ENCODE assay signal across 14 cellular contexts in genomic region chr6:29791162-29791561, GRCh38. TPM values are rescaled to one million over a fixed set of nuclear protein-coding genes. Genes with fewer than 3 reads are reported as not detected.
DNase-seq lines count a peak whose midpoint lies in the region; ATAC-seq, FAIRE-seq and TF ChIP-seq lines count a peak whose summit lies in the region.
"Had no signal": no experiment of that assay in that cellular context is flagged by ENCODE, and none has a peak within 500 bp of the region (broad histone marks: within the 10 kb centered on the region; RNA-seq: fewer than 3 reads in every experiment).

No MANE protein-coding gene starts in this region.

- H3K4me1 ChIP-seq in H9 (ENCODE audit: insufficient read depth, low read length) (no peaks in the 10 kb centered on the region), H1 (replicated peaks in 1 of 4; ENCODE audit: control insufficient read depth in 3 of 4, insufficient read depth in 4 of 4, low read length in 3 of 4) (peaks cover 0 to 6% (median 0%) of the 10 kb centered on the region in 4 experiments; a peak in 1 of 7 replicates), neural progenitor cell (no peaks in the 10 kb centered on the region)

- H3K9ac ChIP-seq in H9 (ENCODE audit: extremely low read depth, insufficient read length, low read length) (no peak overlapping the region), H1 (replicated peaks in 1 of 4; ENCODE audit: extremely low read depth in 1 of 4, low read depth in 3 of 4, low read length in 3 of 4) (no peak overlapping the region), neural progenitor cell (no peak overlapping the region)

- H3K79me2 ChIP-seq in H9 (ENCODE audit: insufficient read depth, low read length): no peaks in the 10 kb centered on the region
- H3K79me2 ChIP-seq in H1 (ENCODE audit: control insufficient read depth in 1 of 2, insufficient read depth in 2 of 2, low read length in 2 of 2): no peaks in the 10 kb centered on the region
- H3K79me2 ChIP-seq in neural progenitor cell (ENCODE audit: low read depth): no peaks in the 10 kb centered on the region

- H3T11ph ChIP-seq in H9 (ENCODE audit: low read length): no peak overlapping the region

- no peak overlapping the region for H3K4ac ChIP-seq in H9 (ENCODE audit: low read depth, low read length)
- no peak overlapping the region for H3K4ac ChIP-seq in H1 (replicated peaks; ENCODE audit: insufficient read length, low read depth, low read length)

- CTCF ChIA-PET in H1 (lab: Charles Lee; ENCODE audit: partially characterized antibody): interaction anchor here (1.3 to 1.8 kb wide), 3 partner anchors 26 to 44 kb away, joined by 3 to 8 read pairs (median 4); no protein-coding TSS in a partner anchor

- H3K27ac ChIP-seq in H9 (ENCODE audit: insufficient read length, low read depth, low read length): no peak overlapping the region
- H3K27ac ChIP-seq in H1 (ENCODE audit: low read depth, low read length): no peak overlapping the region
- no peak overlapping the region for H3K27ac ChIP-seq in neural progenitor cell
- H3K27ac ChIP-seq: thoracic aorta had no signal

- H3K27me3 ChIP-seq in H9 (ENCODE audit: insufficient read depth, low read length): peaks cover 10% of the 10 kb centered on the region; the same call in 1 of the 2 replicates
- H3K27me3 ChIP-seq in H1 (replicated peaks in 1 of 4; ENCODE audit: control insufficient read depth in 3 of 4, extremely low read depth in 1 of 4, insufficient read depth in 3 of 4, low read length in 3 of 4): peaks cover 0 to 26% (median 18%) of the 10 kb centered on the region in 4 experiments; a peak in 5 of 7 replicates
- peaks cover 62% of the 10 kb centered on the region for H3K27me3 ChIP-seq in neural progenitor cell
- H3K27me3 ChIP-seq in MG63: no peaks in the 10 kb centered on the region

- in situ Hi-C loops in ACHN (cut with HindIII; ENCODE audit: low pct_ligation_motif_present, low pct_unique_long_range_greater_than_20kb, low sequenced_read_pairs): no loop called here

- H3K27ac Mint-ChIP-seq in H9: no peak overlapping the region
- H3K27ac Mint-ChIP-seq in T-helper 17 cell: peak overlapping the region; percentile 67
- H3K27ac Mint-ChIP-seq in neural progenitor cell: no peak overlapping the region

- no peak for TF ChIP-seq EP300 in H1 (IDR thresholded peaks at IDR 0.05; ENCODE audit: borderline replicate concordance in 1 of 2, low read depth in 2 of 2, low read length in 2 of 2)

- ATAC-seq in T-helper 17 cell: no peak

- peaks cover 0 to 8% of the 10 kb centered on the region in 2 experiments; a peak in 3 of 5 replicates for H3K9me3 Mint-ChIP-seq in H9
- peaks cover 9% of the 10 kb centered on the region for H3K9me3 Mint-ChIP-seq in neural progenitor cell

- H3K4me3 Mint-ChIP-seq in H9: peak overlapping the region; percentile 74 to 81
- peak overlapping the region; percentile 89 for H3K4me3 Mint-ChIP-seq in T-helper 17 cell
- peak overlapping the region; percentile 59 for H3K4me3 Mint-ChIP-seq in neural progenitor cell

- H3K79me1 ChIP-seq in H9 (ENCODE audit: insufficient read depth, low read depth, low read length, poor library complexity, severe bottlenecking): no peaks in the 10 kb centered on the region
- no peaks in the 10 kb centered on the region for H3K79me1 ChIP-seq in H1 (ENCODE audit: low read depth, low read length)

- FAIRE-seq in H1 (lab: Jason Lieb, UNC): no peak

- H2BK120ac ChIP-seq in H9 (ENCODE audit: low read depth, low read length, poor library complexity, severe bottlenecking) (no peak overlapping the region), H1 (replicated peaks; ENCODE audit: low read depth, low read length) (no peak overlapping the region)

- no peak overlapping the region for H2AFZ ChIP-seq in H9 (ENCODE audit: low read length)
- H2AFZ ChIP-seq in H1 (ENCODE audit: low read length): no peak overlapping the region
- no peak overlapping the region for H2AFZ ChIP-seq in neural progenitor cell (replicated peaks)

- POLR2A ChIA-PET in H1 (lab: Charles Lee; ENCODE audit: partially characterized antibody): interaction anchor here (0.8 to 1.0 kb wide), 2 partner anchors 12 to 14 kb away, joined by 3 read pairs; no protein-coding TSS in a partner anchor

- no peaks in the 10 kb centered on the region for H3F3A ChIP-seq in neural progenitor cell (ENCODE audit: low read depth)

- H3K4me2 ChIP-seq in H9 (ENCODE audit: insufficient read depth, insufficient read length, low read length) (no peak overlapping the region), H1 (ENCODE audit: insufficient read depth in 1 of 2, low read depth in 2 of 2, low read length in 2 of 2) (peak overlapping the region; percentile 64 to 92; a peak in 2 of 4 replicates), neural progenitor cell (no peak overlapping the region)

- H4K5ac ChIP-seq in H9 (ENCODE audit: insufficient read length, low read depth, low read length) (no peak overlapping the region), H1 (ENCODE audit: insufficient read length, low read depth, low read length) (no peak overlapping the region)

- no peak overlapping the region for H2BK15ac ChIP-seq in H9 (ENCODE audit: low read depth, low read length)
- no peak overlapping the region for H2BK15ac ChIP-seq in H1 (ENCODE audit: low read length)

- DNase-seq in H9 (no peak), T-helper 17 cell (no peak), H1 (ENCODE audit: low read depth in 1 of 2, low spot score in 2 of 2) (no peak), neural progenitor cell (ENCODE audit: low spot score) (no peak), MG63 (no peak), NOMO-1 treated with dmso at 0.1 percent for 144 hours (lab: John Stamatoyannopoulos, UW; ENCODE audit: unreplicated experiment) (no peak), ACHN (no peak), D341Med (ENCODE audit: low spot score) (no peak)
- DNase-seq: DMS153, heart left ventricle, Karpas-422, NCI-H2227 treated with DMSO at 0.1 percent for 48 hours had no signal

- no peak overlapping the region for H3K56ac ChIP-seq in H9 (ENCODE audit: insufficient read length, low read depth, low read length)
- H3K56ac ChIP-seq in H1 (replicated peaks; ENCODE audit: insufficient read length, low read depth, low read length): no peak overlapping the region

- H2BK5ac ChIP-seq in H9 (ENCODE audit: insufficient read length, low read length): no peak overlapping the region
- no peak overlapping the region for H2BK5ac ChIP-seq in H1 (ENCODE audit: low read depth, low read length)

- WGBS in H9 (ENCODE audit: extremely low coverage, insufficient read length, low lambda C conversion rate): no CpG with 5 or more reads among the region's 3 CpGs
- WGBS in H1 (ENCODE audit: extremely low coverage in 1 of 2, insufficient coverage in 1 of 2, insufficient read length in 1 of 2, insufficient replicate concordance in 2 of 2, low coverage in 1 of 2, low lambda C conversion rate in 2 of 2, missing lambda C conversion rate in 1 of 2), 2 experiments: 76% methylated on average over 3 of the region's 3 CpGs; no CpG with 5 or more reads in 1 of the 2 experiments

- H3K36me3 Mint-ChIP-seq in H9 (ENCODE audit: insufficient read depth in 1 of 3, low read depth in 3 of 3) (peaks cover 0 to 4% (median 0%) of the 10 kb centered on the region in 3 experiments; a peak in 2 of 7 replicates), T-helper 17 cell (ENCODE audit: low read depth) (no peaks in the 10 kb centered on the region), neural progenitor cell (no peaks in the 10 kb centered on the region)

- H3K4me1 Mint-ChIP-seq in H9 (peaks cover 25 to 28% of the 10 kb centered on the region in 2 experiments), T-helper 17 cell (peaks cover 15% of the 10 kb centered on the region), neural progenitor cell (peaks cover 5% of the 10 kb centered on the region)

- H4K20me1 ChIP-seq in H9 (ENCODE audit: control insufficient read depth, insufficient read depth, insufficient read length): no peaks in the 10 kb centered on the region
- no peaks in the 10 kb centered on the region for H4K20me1 ChIP-seq in H1 (replicated peaks in 1 of 2; ENCODE audit: control insufficient read depth in 1 of 2, insufficient read depth in 2 of 2, low read length in 2 of 2)
- no peaks in the 10 kb centered on the region for H4K20me1 ChIP-seq in neural progenitor cell (ENCODE audit: low read depth)

- H3K18ac ChIP-seq in H9 (ENCODE audit: insufficient read length, low read depth, low read length) (no peak overlapping the region), H1 (ENCODE audit: extremely low read depth, low read length) (no peak overlapping the region)

- H3K27me3 Mint-ChIP-seq in H9 (ENCODE audit: low read depth) (peaks cover 51% of the 10 kb centered on the region), T-helper 17 cell (peaks cover 26% of the 10 kb centered on the region), neural progenitor cell (ENCODE audit: insufficient read depth, low read depth) (peaks cover 48% of the 10 kb centered on the region)

- H3K23me2 ChIP-seq in H9 (ENCODE audit: insufficient read length, low read depth, low read length, poor library complexity, severe bottlenecking) (peaks cover 8% of the 10 kb centered on the region), H1 (ENCODE audit: low read depth, low read length) (peaks cover 11% of the 10 kb centered on the region; the same call in 1 of the 2 replicates)

- H2BK20ac ChIP-seq in H9 (ENCODE audit: low read depth, low read length, poor library complexity, severe bottlenecking): no peak overlapping the region
- H2BK20ac ChIP-seq in H1 (ENCODE audit: low read length): no peak overlapping the region

- H2BK12ac ChIP-seq in H9 (ENCODE audit: insufficient read length, low read depth, low read length): no peak overlapping the region
- H2BK12ac ChIP-seq in H1 (ENCODE audit: low read depth, low read length): no peak overlapping the region

- H3K36me3 ChIP-seq in H1 (ENCODE audit: control insufficient read depth in 2 of 4, insufficient read depth in 4 of 4, low read length in 3 of 4) (no peaks in the 10 kb centered on the region), neural progenitor cell (no peaks in the 10 kb centered on the region), MG63 (no peaks in the 10 kb centered on the region)
- H3K36me3 ChIP-seq: heart left ventricle, thoracic aorta had no signal

- no peak for TF ChIP-seq POLR2A in H1 (IDR thresholded peaks at IDR 0.05; ENCODE audit: control extremely low read depth in 1 of 2, low read depth in 2 of 2, low read length in 2 of 2)

- H4K91ac ChIP-seq in H9 (ENCODE audit: insufficient read length, low read depth, low read length) (no peak overlapping the region), H1 (replicated peaks; ENCODE audit: insufficient read length, low read length) (no peak overlapping the region)

- H3K4me3 ChIP-seq in H1 (ENCODE audit: extremely low read depth in 1 of 4, insufficient read depth in 2 of 4, low read depth in 3 of 4, low read length in 4 of 4) (peak overlapping the region in 1 of 4 experiments; percentile 89; a peak in 1 of 8 replicates), neural progenitor cell (no peak overlapping the region), MG63 (no peak overlapping the region)

- no peak for TF ChIP-seq CTCF in H9 (conservative IDR thresholded peaks at IDR 0.05)
- TF ChIP-seq CTCF in H1 (IDR thresholded peaks at IDR 0.05; ENCODE audit: control extremely low read depth in 1 of 3, insufficient read depth in 1 of 3, low read depth in 1 of 3, low read length in 3 of 3): no peak
- no peak for TF ChIP-seq CTCF in neural progenitor cell (IDR thresholded peaks at IDR 0.05)

- H4K8ac ChIP-seq in H9 (replicated peaks; ENCODE audit: insufficient read length, low read depth, low read length): no peak overlapping the region
- no peak overlapping the region for H4K8ac ChIP-seq in H1 (ENCODE audit: extremely low read depth, insufficient read depth, low read length)

- H3K23ac ChIP-seq in H9 (ENCODE audit: insufficient read length, low read depth, low read length) (no peak overlapping the region), H1 (ENCODE audit: insufficient read length) (no peak overlapping the region)

- H3K9me3 ChIP-seq in H9 (ENCODE audit: control insufficient read depth, low read depth, low read length) (no peaks in the 10 kb centered on the region), T-helper 17 cell (ENCODE audit: control insufficient read depth, low read length, poor library complexity, severe bottlenecking) (no peaks in the 10 kb centered on the region), H1 (ENCODE audit: insufficient read depth in 2 of 2, low read depth in 1 of 2, low read length in 1 of 2) (peaks cover 0 to 3% of the 10 kb centered on the region in 2 experiments; a peak in 1 of 4 replicates), neural progenitor cell (ENCODE audit: low read depth) (no peaks in the 10 kb centered on the region), MG63 (no peaks in the 10 kb centered on the region)
- H3K9me3 ChIP-seq: heart left ventricle, thoracic aorta had no signal

- no peak for TF ChIP-seq RAD21 in H1 (IDR thresholded peaks at IDR 0.05 in 1 of 2, conservative IDR thresholded peaks at IDR 0.05 in 1 of 2; ENCODE audit: low read depth in 2 of 2, low read length in 2 of 2)

- H3K14ac ChIP-seq in H9 (ENCODE audit: insufficient read depth, low read length) (no peak overlapping the region), H1 (ENCODE audit: insufficient read length) (no peak overlapping the region)

- H2AK5ac ChIP-seq in H9 (ENCODE audit: insufficient read length, low read length) (no peak overlapping the region), H1 (ENCODE audit: low read depth, low read length) (no peak overlapping the region)

RNA-seq across cellular contexts. Expression of gene HLA-G, which starts 36.5 kb away (rescaled TPM):
- total RNA-seq in H9 (2021) (2.7 and 2.9 TPM in 2 replicates), T-helper 17 cell (under 1 TPM in 1 of 2 donors, not detected in 1; 0.85 TPM), neural progenitor cell (ENCODE audit: low replicate concordance) (not detected in 2 replicates)
- total RNA-seq in H1 (2021; fragmentation: NEBNext Ultra II Directional; extraction: Animal tissue kit (Norgen Biotek cat#: 25700)): 4.4 and 4.8 TPM in 2 replicates
- 3.2 and 4.2 TPM in 2 replicates for polyA plus RNA-seq in H1 (2011; rRNA removed)
- 4.9 TPM for polyA plus RNA-seq in H1 (2011; cell fraction: cytosol; rRNA removed)
- 7.8 TPM for polyA plus RNA-seq in H1 (2011; cell fraction: nucleus; rRNA removed)
- 2.1 to 4.4 TPM (median 2.9 TPM) in 4 replicates for polyA plus RNA-seq in H1 (2012, experiment 1 of 2)
- 3.6 TPM for polyA plus RNA-seq in H1 (2012, experiment 2 of 2)
- polyA plus RNA-seq in H1 (2013, experiment 1 of 2): 6.4 TPM
- 5.8 TPM for polyA plus RNA-seq in H1 (2013, experiment 2 of 2)
- polyA minus RNA-seq in H1 (2011; rRNA and poly(A)+ RNA removed): 0.93 and 0.98 TPM in 2 replicates
- 0.88 TPM for polyA minus RNA-seq in H1 (2011; cell fraction: cytosol; rRNA and poly(A)+ RNA removed)
- 1.9 TPM for polyA minus RNA-seq in H1 (2011; cell fraction: nucleus; rRNA and poly(A)+ RNA removed)
- total RNA-seq in MG63 (2014; rRNA removed; shearing (Covaris generic); ENCODE audit: low replicate concordance): not detected in 2 replicates
- total RNA-seq: lung microvascular endothelial cell had no signal

Comparison
In these comparisons a context has a peak if more than half of its experiments do, and no peak if none do; other contexts are left out.
1. H3K4me2 ChIP-seq: peak in H1 (2 of 2); none in H9 (single experiment) and neural progenitor cell (single experiment).
2. Peak in every context shown above with its lines, with median percentiles within 50 percentile points of each other: H3K4me3 Mint-ChIP-seq.